Comparison of ENCODE assay signal across 8 cellular contexts in genomic region chr20:33719989-33720709, GRCh38. TPM values are rescaled to one million over a fixed set of nuclear protein-coding genes. Genes with fewer than 3 reads are reported as not detected.
DNase-seq lines count a peak whose midpoint lies in the region; ATAC-seq, FAIRE-seq and TF ChIP-seq lines count a peak whose summit lies in the region.

A gene with protein sequence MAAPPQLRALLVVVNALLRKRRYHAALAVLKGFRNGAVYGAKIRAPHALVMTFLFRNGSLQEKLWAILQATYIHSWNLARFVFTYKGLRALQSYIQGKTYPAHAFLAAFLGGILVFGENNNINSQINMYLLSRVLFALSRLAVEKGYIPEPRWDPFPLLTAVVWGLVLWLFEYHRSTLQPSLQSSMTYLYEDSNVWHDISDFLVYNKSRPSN (minus strand): TSS chr20:33720310. CDS start chr20:33720207, 103 bp downstream.

- FAIRE-seq in kidney (lab: Jason Lieb, UNC), result peak; percentile 92

- H3K9me3 ChIP-seq in kidney (ENCODE audit: control insufficient read depth in 1 of 2, low read length in 2 of 2), result no peaks in the 10 kb centered on the region

- H3K4me3 Mint-ChIP-seq in chondrocyte (ENCODE audit: unreplicated experiment), result peak within 1 kb of the TSS; percentile 82

- ATAC-seq in GM19023 (IDR thresholded peaks at IDR 0.05; ENCODE audit: unreplicated experiment) (peak; percentile 93), HG03196 (IDR thresholded peaks at IDR 0.05; ENCODE audit: unreplicated experiment) (peak; percentile 92)

- no peaks in the 10 kb centered on the region for H3K9me3 Mint-ChIP-seq in chondrocyte (ENCODE audit: low read depth)

- peak within 1 kb of the TSS; percentile 54 to 78 for H3K9ac ChIP-seq in kidney (ENCODE audit: low read length in 2 of 2)

- TF ChIP-seq CTCF in chondrocyte (IDR thresholded peaks at IDR 0.05) (no peak), kidney (IDR thresholded peaks at IDR 0.05; ENCODE audit: borderline replicate concordance, extremely low read depth, insufficient read depth) (no peak)

- peak within 1 kb of the TSS; percentile 58 for H3K27ac Mint-ChIP-seq in chondrocyte (ENCODE audit: unreplicated experiment)

- peak within 1 kb of the TSS; percentile 73 to 94 for H3K4me3 ChIP-seq in kidney (ENCODE audit: low read length in 2 of 2)

- H3K27me3 Mint-ChIP-seq in chondrocyte (ENCODE audit: low read depth), result no peaks in the 10 kb centered on the region

- intact Hi-C loops in kidney (cut with DNase I), result no loop called here

- DNase-seq in AG08396 (ENCODE audit: low spot score) (peak; percentile 98), NCI-H446 (lab: John Stamatoyannopoulos, UW) (peak; percentile 96 to 99), chondrocyte (ENCODE audit: low spot score) (no peak), kidney (peak; percentile 94)
- peak; percentile 78 for DNase-seq in activated CD4-positive, alpha-beta T cell treated with anti-CD3 and anti-CD28 coated beads for 1 hour
- peak; percentile 90 for DNase-seq in stimulated activated CD4-positive, alpha-beta T cell treated with anti-CD3 and anti-CD28 coated beads, Interleukin-15, amount 100 ng/mL, for 24 hours

- H3K36me3 Mint-ChIP-seq in chondrocyte (ENCODE audit: low read depth), result no peaks in the 10 kb centered on the region

- H3K4me1 ChIP-seq in kidney (ENCODE audit: control insufficient read depth in 1 of 2, insufficient read depth in 1 of 2, low read depth in 1 of 2, low read length in 2 of 2), result peaks cover 7 to 8% of the 10 kb centered on the region in 2 donors

- no peaks in the 10 kb centered on the region for H3K36me3 ChIP-seq in kidney (ENCODE audit: control insufficient read depth in 1 of 2, insufficient read depth in 2 of 2, low read length in 2 of 2)

- H3K4me1 Mint-ChIP-seq in chondrocyte (ENCODE audit: low read depth), result peaks cover 10% of the 10 kb centered on the region

- peak within 1 kb of the TSS in 1 of 2 donors; percentile 57 for H3K27ac ChIP-seq in kidney (ENCODE audit: low read depth in 2 of 2, low read length in 2 of 2)

RNA-seq across cellular contexts. Expression of the gene that starts here (rescaled TPM):
- total RNA-seq in chondrocyte (4.9 to 6.7 TPM (median 6.4 TPM) in 3 replicates), kidney (11.6 TPM)
- polyA plus RNA-seq in kidney (ENCODE audit: insufficient read depth, low read depth, low replicate concordance), result 9.8 TPM
